Comparison of ENCODE assay signal across 8 cellular contexts in the genomic region with DNA sequence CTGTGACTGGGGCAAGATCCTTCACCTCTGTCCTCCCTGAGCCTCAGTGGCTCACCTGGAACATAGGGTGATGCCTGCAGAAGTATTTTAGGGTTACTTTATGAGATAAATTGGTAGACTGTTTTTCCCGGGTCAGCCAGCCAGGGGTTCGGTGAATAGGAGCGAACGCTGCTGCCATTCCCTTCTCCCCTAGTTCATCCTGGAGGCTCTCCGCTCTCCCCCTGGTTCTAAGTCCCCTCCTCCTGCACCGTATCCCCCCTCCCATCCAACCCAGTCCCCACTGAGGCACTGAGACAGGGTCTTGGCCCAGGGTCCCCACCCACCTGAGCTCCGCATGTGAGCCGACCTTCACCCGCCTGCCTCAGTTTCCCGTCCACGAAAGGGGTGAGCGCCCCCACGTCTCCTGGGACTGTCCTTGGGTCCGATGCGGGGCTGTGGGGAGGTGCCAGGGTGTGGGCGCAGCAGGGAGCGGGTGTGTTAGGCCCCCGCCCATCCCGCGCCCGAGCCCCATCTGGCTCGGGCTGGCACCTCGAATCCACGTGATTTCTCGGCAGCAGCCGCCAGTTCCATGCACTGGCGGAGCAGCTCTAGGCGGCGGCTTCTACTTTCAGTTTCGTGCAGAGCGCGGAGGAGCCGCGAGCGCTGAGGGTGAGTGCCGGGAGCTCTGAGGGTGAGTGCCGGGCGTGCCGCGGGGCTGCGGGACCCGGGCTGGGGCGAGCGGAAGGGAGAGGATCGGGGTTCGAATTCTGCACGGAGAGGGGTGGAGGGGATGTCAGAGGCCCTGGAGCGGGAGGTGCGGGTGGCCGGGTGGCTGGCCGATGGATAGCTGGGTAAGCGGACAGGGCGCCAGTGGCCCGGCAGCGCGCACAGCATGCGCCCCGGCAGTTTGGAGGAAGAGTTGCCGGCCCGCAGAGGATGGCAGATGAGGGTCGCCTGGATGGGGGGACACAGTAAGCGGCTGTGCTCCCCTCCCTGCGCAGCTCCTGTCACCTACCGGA.
A peak's percentile ranks its signal among the peaks of the same experiment; 100 is the strongest.
DNase-seq lines count a peak whose midpoint lies in the region; ATAC-seq lines count a peak whose summit lies in the region.

A gene with protein sequence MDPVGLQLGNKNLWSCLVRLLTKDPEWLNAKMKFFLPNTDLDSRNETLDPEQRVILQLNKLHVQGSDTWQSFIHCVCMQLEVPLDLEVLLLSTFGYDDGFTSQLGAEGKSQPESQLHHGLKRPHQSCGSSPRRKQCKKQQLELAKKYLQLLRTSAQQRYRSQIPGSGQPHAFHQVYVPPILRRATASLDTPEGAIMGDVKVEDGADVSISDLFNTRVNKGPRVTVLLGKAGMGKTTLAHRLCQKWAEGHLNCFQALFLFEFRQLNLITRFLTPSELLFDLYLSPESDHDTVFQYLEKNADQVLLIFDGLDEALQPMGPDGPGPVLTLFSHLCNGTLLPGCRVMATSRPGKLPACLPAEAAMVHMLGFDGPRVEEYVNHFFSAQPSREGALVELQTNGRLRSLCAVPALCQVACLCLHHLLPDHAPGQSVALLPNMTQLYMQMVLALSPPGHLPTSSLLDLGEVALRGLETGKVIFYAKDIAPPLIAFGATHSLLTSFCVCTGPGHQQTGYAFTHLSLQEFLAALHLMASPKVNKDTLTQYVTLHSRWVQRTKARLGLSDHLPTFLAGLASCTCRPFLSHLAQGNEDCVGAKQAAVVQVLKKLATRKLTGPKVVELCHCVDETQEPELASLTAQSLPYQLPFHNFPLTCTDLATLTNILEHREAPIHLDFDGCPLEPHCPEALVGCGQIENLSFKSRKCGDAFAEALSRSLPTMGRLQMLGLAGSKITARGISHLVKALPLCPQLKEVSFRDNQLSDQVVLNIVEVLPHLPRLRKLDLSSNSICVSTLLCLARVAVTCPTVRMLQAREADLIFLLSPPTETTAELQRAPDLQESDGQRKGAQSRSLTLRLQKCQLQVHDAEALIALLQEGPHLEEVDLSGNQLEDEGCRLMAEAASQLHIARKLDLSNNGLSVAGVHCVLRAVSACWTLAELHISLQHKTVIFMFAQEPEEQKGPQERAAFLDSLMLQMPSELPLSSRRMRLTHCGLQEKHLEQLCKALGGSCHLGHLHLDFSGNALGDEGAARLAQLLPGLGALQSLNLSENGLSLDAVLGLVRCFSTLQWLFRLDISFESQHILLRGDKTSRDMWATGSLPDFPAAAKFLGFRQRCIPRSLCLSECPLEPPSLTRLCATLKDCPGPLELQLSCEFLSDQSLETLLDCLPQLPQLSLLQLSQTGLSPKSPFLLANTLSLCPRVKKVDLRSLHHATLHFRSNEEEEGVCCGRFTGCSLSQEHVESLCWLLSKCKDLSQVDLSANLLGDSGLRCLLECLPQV (N-terminal part only) (plus strand): TSS at position 610 of the 998 bp plus-strand sequence. CDS start 31,156 bp downstream, outside the sequence.

- DNase-seq in 8988T (peak; percentile 93), NCI-H226 (peak; percentile 89), cerebellar cortex (ENCODE audit: low spot score) (peak; percentile 36), kidney glomerular epithelial cell (lab: John Stamatoyannopoulos, UW) (peak; percentile 54)
- DNase-seq in activated CD4-positive, alpha-beta T cell treated with anti-CD3 and anti-CD28 coated beads for 1 hour = peak; percentile 90
- peak; percentile 90 to 91 for DNase-seq in stimulated activated CD4-positive, alpha-beta T cell treated with anti-CD3 and anti-CD28 coated beads, Interleukin-15, amount 100 ng/mL, for 48 hours (ENCODE audit: low read depth in 2 of 2)

- ATAC-seq in GM18517 (IDR thresholded peaks at IDR 0.05; ENCODE audit: unreplicated experiment) = peak; percentile 68
- ATAC-seq in HG03025 (IDR thresholded peaks at IDR 0.05; ENCODE audit: low FRiP score, unreplicated experiment) = peak; percentile 65

Comparison
In these comparisons a context has a peak if more than half of its experiments do, and no peak if none do; other contexts are left out.
1. Peak in every context shown above with its lines: DNase-seq and ATAC-seq.
2. DNase-seq: peak in every context shown above with its lines; median percentile 93 in 8988T; 90 in stimulated activated CD4-positive, alpha-beta T cell treated with anti-CD3 and anti-CD28 coated beads, Interleukin-15, amount 100 ng/mL, for 48 hours; 90 in activated CD4-positive, alpha-beta T cell treated with anti-CD3 and anti-CD28 coated beads for 1 hour; 89 in NCI-H226; 54 in kidney glomerular epithelial cell; 36 in cerebellar cortex.